Comparison of ENCODE assay signal across 8 cellular contexts in the genomic region with DNA sequence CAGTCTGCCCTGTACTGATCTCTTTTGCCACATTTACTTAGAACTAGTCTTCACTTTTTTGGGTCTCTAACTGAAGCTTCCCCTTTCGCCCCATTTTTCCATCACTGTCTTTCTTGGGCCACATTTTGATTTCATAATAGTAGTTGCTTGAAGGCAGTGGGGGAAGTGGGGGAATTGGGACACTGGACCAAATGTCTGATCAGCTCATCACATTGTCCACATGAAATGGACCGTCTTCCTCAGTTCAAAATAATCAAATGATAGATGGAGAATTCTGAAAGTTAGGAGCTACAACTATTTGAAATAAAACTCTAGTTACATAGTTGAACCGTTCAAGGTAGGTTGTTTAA. TPM values are rescaled to one million over a fixed set of nuclear protein-coding genes. Genes with fewer than 3 reads are reported as not detected.
A peak's percentile ranks its signal among the peaks of the same experiment; 100 is the strongest.
DNase-seq lines count a peak whose midpoint lies in the region; ATAC-seq and TF ChIP-seq lines count a peak whose summit lies in the region.

No MANE protein-coding gene starts in this region.

- no peak for ATAC-seq in mucosa of descending colon
- no peak for ATAC-seq in HG03108 (IDR thresholded peaks at IDR 0.05; ENCODE audit: unreplicated experiment)
- no peak for ATAC-seq in HG03354 (IDR thresholded peaks at IDR 0.05; ENCODE audit: poor library complexity, severe bottlenecking, unreplicated experiment)

- H3K36me3 Mint-ChIP-seq in IgD-negative memory B cell (peaks cover 6% of the 10 kb centered on the region), MCF 10A (ENCODE audit: insufficient read depth, unreplicated experiment) (peaks cover 23% of the 10 kb centered on the region)

- H3K36me3 ChIP-seq in A673 (ENCODE audit: insufficient read depth, low read length, poor library complexity, severe bottlenecking) (peaks cover 11% of the 10 kb centered on the region), mucosa of descending colon (ENCODE audit: low read depth) (no peaks in the 10 kb centered on the region)

- peak overlapping the region; percentile 92 to 100 (median 98) for H3K4me3 Mint-ChIP-seq in IgD-negative memory B cell
- H3K4me3 Mint-ChIP-seq in MCF 10A (ENCODE audit: unreplicated experiment) = peak overlapping the region; percentile 90

- H3K27ac ChIP-seq in A673 (ENCODE audit: low read depth, low read length, poor library complexity, severe bottlenecking) = peak overlapping the region; percentile 80

- H3K4me1 Mint-ChIP-seq in IgD-negative memory B cell (peaks cover 45 to 58% (median 49%) of the 10 kb centered on the region in 3 donors), MCF 10A (ENCODE audit: insufficient read depth, unreplicated experiment) (peaks cover 46% of the 10 kb centered on the region)

- POLR2A ChIA-PET in A673 (lab: Charles Lee; ENCODE audit: low non-redundant PET) (interaction anchor here (0.7 kb wide), 1 partner anchor 13 kb away, joined by 3 read pairs; no protein-coding TSS in a partner anchor), MCF 10A (lab: Yijun Ruan, JAX) (interaction anchor here (0.6 to 5.0 kb wide), 22 partner anchors 8 to 1108 kb away, joined by 3 to 53 read pairs (median 6); partner anchors contain the start of genes CLASP2, CRTAP and UBP1)

- no peaks in the 10 kb centered on the region for H3K27me3 Mint-ChIP-seq in IgD-negative memory B cell
- H3K27me3 Mint-ChIP-seq in MCF 10A (ENCODE audit: insufficient read depth, unreplicated experiment) = no peaks in the 10 kb centered on the region

- H3K4me3 ChIP-seq in A673 (ENCODE audit: low read depth, low read length, poor library complexity, severe bottlenecking) (peak overlapping the region; percentile 72), mucosa of descending colon (peak overlapping the region; percentile 84)

- DNase-seq in A673 (ENCODE audit: low spot score) = no peak
- no peak for DNase-seq in MCF 10A (ENCODE audit: unreplicated experiment)
- no peak for DNase-seq in mucosa of descending colon
- no peak for DNase-seq in AG08395 (ENCODE audit: low spot score)
- DNase-seq in inferior parietal cortex (ENCODE audit: extremely low spot score) = no peak

- BruUV-seq in A673 (replicated peaks; lab: Mats Ljungman, UMichigan) = no TSS peak
- no TSS peak for BruUV-seq in MCF 10A (replicated peaks; lab: Mats Ljungman, UMichigan)

- no peaks in the 10 kb centered on the region for H3K9me3 Mint-ChIP-seq in IgD-negative memory B cell
- peaks cover 10% of the 10 kb centered on the region for H3K9me3 Mint-ChIP-seq in MCF 10A (ENCODE audit: unreplicated experiment)

- CTCF ChIA-PET in A673 (lab: Charles Lee) = interaction anchor here (1.3 kb wide), 1 partner anchor 12 kb away, joined by 10 read pairs; no protein-coding TSS in a partner anchor
- CTCF ChIA-PET in MCF 10A (lab: Yijun Ruan, JAX) = interaction anchor here (0.6 to 1.4 kb wide), 7 partner anchors 11 to 433 kb away, joined by 3 to 6 read pairs (median 3); no protein-coding TSS in a partner anchor

- peak overlapping the region; percentile 89 to 99 (median 91) for H3K27ac Mint-ChIP-seq in IgD-negative memory B cell
- peak overlapping the region; percentile 93 for H3K27ac Mint-ChIP-seq in MCF 10A (ENCODE audit: low read depth, unreplicated experiment)

- TF ChIP-seq CTCF in A673 (conservative IDR thresholded peaks at IDR 0.05; ENCODE audit: low read depth, low read length) (no peak), MCF 10A (IDR thresholded peaks at IDR 0.05; ENCODE audit: unreplicated experiment) (no peak), mucosa of descending colon (IDR thresholded peaks at IDR 0.05) (no peak)

- intact Hi-C loops in A673 (cut with micrococcal nuclease; ENCODE audit: unreplicated experiment) (no loop called here), MCF 10A (cut with micrococcal nuclease) (no loop called here), mucosa of descending colon (cut with DNase I, micrococcal nuclease) (no loop called here)

- H3K9me3 ChIP-seq in A673 (ENCODE audit: low read depth, low read length, poor library complexity, severe bottlenecking) (no peaks in the 10 kb centered on the region), mucosa of descending colon (no peaks in the 10 kb centered on the region)

- H3K27me3 ChIP-seq in A673 (replicated peaks; ENCODE audit: insufficient read depth, low read depth, low read length, poor library complexity) = no peaks in the 10 kb centered on the region

- H3K4me1 ChIP-seq in A673 (ENCODE audit: insufficient read depth, low read length, poor library complexity, severe bottlenecking) (peaks cover 8% of the 10 kb centered on the region), mucosa of descending colon (ENCODE audit: low read depth) (peaks cover 17% of the 10 kb centered on the region)

RNA-seq across cellular contexts. Expression of gene PDCD6IP, which starts 0.7 kb away (rescaled TPM):
- total RNA-seq in A673 (2021) (213 and 230 TPM in 2 replicates), MCF 10A (2022) (286 and 304 TPM in 2 replicates), mucosa of descending colon (100 to 1,000 TPM; 305 to 521 (median 428) TPM)
- polyA plus RNA-seq in IgD-negative memory B cell = 128 TPM
